ENCODE assay signal across 22 cellular contexts in genomic region chrX:132119821-132120220, GRCh38. TPM values are rescaled to one million over a fixed set of nuclear protein-coding genes. Genes with fewer than 3 reads are reported as not detected.
A peak's percentile ranks its signal among the peaks of the same experiment; 100 is the strongest.
DNase-seq lines count a peak whose midpoint lies in the region; ATAC-seq and TF ChIP-seq lines count a peak whose summit lies in the region.
"Had no signal": no experiment of that assay in that cellular context is flagged by ENCODE, and none has a peak within 500 bp of the region (broad histone marks: within the 10 kb centered on the region; RNA-seq: fewer than 3 reads in every experiment).

No MANE protein-coding gene starts in this region.

- TF ChIP-seq CTCF in Calu3 (IDR thresholded peaks at IDR 0.05; ENCODE audit: unreplicated experiment), result no peak
- TF ChIP-seq CTCF in epithelial cell of esophagus (IDR thresholded peaks at IDR 0.05; ENCODE audit: insufficient read depth, low read depth, low read length, missing control alignments), result no peak
- TF ChIP-seq CTCF in nephron progenitor cell (IDR thresholded peaks at IDR 0.05), result no peak

- H3K36me3 Mint-ChIP-seq in Calu3 (ENCODE audit: insufficient read depth, unreplicated experiment) (no peaks in the 10 kb centered on the region), nephron progenitor cell (ENCODE audit: low read depth) (no peaks in the 10 kb centered on the region)
- H3K36me3 Mint-ChIP-seq: naive B cell had no signal

- ATAC-seq in GM19397 (IDR thresholded peaks at IDR 0.05; ENCODE audit: unreplicated experiment), result no peak
- ATAC-seq: left ventricle myocardium superior had no signal

- H3K4me3 ChIP-seq in MG63 (no peak overlapping the region), epithelial cell of esophagus (ENCODE audit: low read length) (no peak overlapping the region)

- no peaks in the 10 kb centered on the region for H3K9me3 ChIP-seq in MG63

- H3K9me3 Mint-ChIP-seq in Calu3 (ENCODE audit: low read depth, unreplicated experiment) (peaks cover 4% of the 10 kb centered on the region), nephron progenitor cell (peaks cover 15% of the 10 kb centered on the region)
- H3K9me3 Mint-ChIP-seq: activated CD4-positive, alpha-beta T cell treated with anti-CD3 and anti-CD28 coated beads, Interleukin-2, amount 10 ng/mL, durations not matched to agents 24 days and 14 days; activated T-helper 2 cell treated with anti-CD3 and anti-CD28 coated beads, Interferon-gamma antibody, Interleukin-2, Interleukin-4, amounts not matched to agents 10 μg/mL and 5 μg/mL and 100 μg/mL, durations not matched to agents 14 hours and 24 hours and 36 hours; naive B cell had no signal

- no TSS peak for BruUV-seq in Calu3 (replicated peaks; lab: Mats Ljungman, UMichigan)

- H3K4me3 Mint-ChIP-seq in Calu3 (ENCODE audit: low read depth, unreplicated experiment) (no peak overlapping the region), nephron progenitor cell (peak overlapping the region; percentile 8)
- H3K4me3 Mint-ChIP-seq: activated CD4-positive, alpha-beta T cell treated with anti-CD3 and anti-CD28 coated beads, Interleukin-2, amount 10 ng/mL, durations not matched to agents 24 days and 14 days; naive B cell had no signal

- no peaks in the 10 kb centered on the region for H3K36me3 ChIP-seq in MG63

- peak overlapping the region; percentile 72 for H3K27ac Mint-ChIP-seq in Calu3 (ENCODE audit: unreplicated experiment)
- H3K27ac Mint-ChIP-seq in nephron progenitor cell, result peak overlapping the region; percentile 91
- H3K27ac Mint-ChIP-seq: activated CD4-positive, alpha-beta T cell treated with anti-CD3 and anti-CD28 coated beads, Interleukin-2, amount 10 ng/mL, durations not matched to agents 24 days and 14 days; activated T-helper 2 cell treated with anti-CD3 and anti-CD28 coated beads, Interferon-gamma antibody, Interleukin-2, Interleukin-4, amounts not matched to agents 10 μg/mL and 5 μg/mL and 100 μg/mL, durations not matched to agents 14 hours and 24 hours and 36 hours; naive B cell had no signal

- no peaks in the 10 kb centered on the region for H3K27me3 ChIP-seq in MG63

- CTCF ChIA-PET in Calu3 (lab: Charles Lee), result interaction anchor here (1.8 kb wide), 1 partner anchor 27 kb away, joined by 6 read pairs; no protein-coding TSS in a partner anchor

- H3K27me3 Mint-ChIP-seq in Calu3 (ENCODE audit: unreplicated experiment) (no peaks in the 10 kb centered on the region), nephron progenitor cell (ENCODE audit: low read depth, poor library complexity) (peaks cover 3% of the 10 kb centered on the region)
- H3K27me3 Mint-ChIP-seq: activated CD4-positive, alpha-beta T cell treated with anti-CD3 and anti-CD28 coated beads, Interleukin-2, amount 10 ng/mL, durations not matched to agents 24 days and 14 days; progenitor cell of endocrine pancreas had no signal

- peak; percentile 9 for DNase-seq in Calu3
- peak; percentile 68 for DNase-seq in MG63
- peak; percentile 55 for DNase-seq in epithelial cell of esophagus (ENCODE audit: low read depth)
- DNase-seq in nephron progenitor cell, result peak; percentile 50
- no peak for DNase-seq in DMS53 (lab: John Stamatoyannopoulos, UW)
- DNase-seq in 8988T, result no peak
- DNase-seq in globus pallidus (ENCODE audit: low spot score), result no peak
- DNase-seq: ACHN; activated CD4-positive, alpha-beta T cell treated with anti-CD3 and anti-CD28 coated beads, Interleukin-2, amount 10 ng/mL, durations not matched to agents 24 days and 14 days; C1 segment of cervical spinal cord; dermis blood vessel endothelial cell; DMS 273 treated with DMSO at 0.1 percent for 48 hours; H7; left ventricle myocardium superior; naive B cell; NCI-H1930; NCI-H446; stimulated activated CD4-positive, alpha-beta T cell treated with anti-CD3 and anti-CD28 coated beads, Interleukin-4, amount 100 ng/mL, for 1 hour had no signal

- H3K4me1 Mint-ChIP-seq in Calu3 (ENCODE audit: low read depth, unreplicated experiment) (peaks cover 35% of the 10 kb centered on the region), nephron progenitor cell (peaks cover 54% of the 10 kb centered on the region)
- H3K4me1 Mint-ChIP-seq: activated CD4-positive, alpha-beta T cell treated with anti-CD3 and anti-CD28 coated beads, Interleukin-2, amount 10 ng/mL, durations not matched to agents 24 days and 14 days; naive B cell had no signal

- intact Hi-C loops in Calu3 (cut with micrococcal nuclease; ENCODE audit: unreplicated experiment), result no loop called here

RNA-seq across cellular contexts. Expression of gene FRMD7, which starts 8.0 kb away (rescaled TPM):
- not detected in 2 replicates for total RNA-seq in Calu3 (2022)
- total RNA-seq in MG63 (2014; rRNA removed; shearing (Covaris generic); ENCODE audit: low replicate concordance), result not detected in 2 replicates
- total RNA-seq: activated CD4-positive, alpha-beta T cell treated with anti-CD3 and anti-CD28 coated beads, Interleukin-2, amount 10 ng/mL, durations not matched to agents 24 days and 14 days; activated T-helper 2 cell treated with anti-CD3 and anti-CD28 coated beads, Interferon-gamma antibody, Interleukin-2, Interleukin-4, amounts not matched to agents 10 μg/mL and 5 μg/mL and 100 μg/mL, durations not matched to agents 14 hours and 24 hours and 36 hours; bronchial epithelial cell; dermis blood vessel endothelial cell; progenitor cell of endocrine pancreas had no signal

Comparison
In these comparisons a context has a peak if more than half of its experiments do, and no peak if none do; other contexts are left out.
1. DNase-seq: peak in Calu3 (single experiment), MG63 (single experiment), epithelial cell of esophagus (single experiment) and nephron progenitor cell (single experiment); none in DMS53 (single experiment), 8988T (single experiment) and globus pallidus (single experiment).